9 cellular contexts compared by ENCODE assay signal in the genomic region with DNA sequence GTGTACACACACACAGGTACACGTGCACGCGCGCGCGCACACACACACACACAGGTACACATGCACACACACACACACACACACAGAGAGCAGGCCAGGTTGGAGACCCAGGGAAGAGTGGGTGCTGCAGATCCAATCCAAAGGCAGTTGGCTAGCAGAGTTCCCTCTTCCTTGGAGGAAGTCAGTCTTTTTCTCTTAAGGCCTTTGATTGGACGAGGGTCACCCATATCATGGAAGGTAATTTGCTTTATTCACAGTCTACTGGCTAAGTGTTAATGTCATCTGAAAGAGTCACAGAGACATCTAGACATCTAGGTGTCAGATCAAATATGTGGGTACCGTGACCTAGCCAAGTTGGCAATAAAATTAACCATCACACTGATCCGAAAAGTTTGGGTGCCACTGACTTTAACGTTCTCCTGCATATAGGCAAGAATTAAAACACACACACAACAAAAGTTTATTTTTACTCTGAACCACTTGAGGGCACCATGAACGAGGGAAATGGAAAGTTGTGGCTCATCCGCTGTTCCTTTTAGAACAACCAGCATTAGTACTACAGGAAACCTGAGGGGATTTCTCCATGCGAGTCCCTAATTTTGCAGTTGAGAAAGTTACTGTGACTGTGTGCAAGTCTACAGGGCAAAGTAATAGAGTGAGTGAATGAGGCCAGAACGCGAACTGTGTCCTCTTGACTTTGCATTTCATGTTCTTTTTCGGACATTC.
DNase-seq lines count a peak whose midpoint lies in the region; ATAC-seq, FAIRE-seq and TF ChIP-seq lines count a peak whose summit lies in the region.
"Had no signal": no experiment of that assay in that cellular context is flagged by ENCODE, and none has a peak within 500 bp of the region (broad histone marks: within the 10 kb centered on the region; RNA-seq: fewer than 3 reads in every experiment).

No MANE protein-coding gene starts in this region.

- FAIRE-seq in kidney (lab: Jason Lieb, UNC), result no peak

- no peaks in the 10 kb centered on the region for H3K27me3 Mint-ChIP-seq in neural crest cell (ENCODE audit: low read depth)

- H3K9me3 ChIP-seq in HCT116 (ENCODE audit: control insufficient read depth in 1 of 2, insufficient read depth in 1 of 2, low read depth in 1 of 2, low read length in 2 of 2) (no peaks in the 10 kb centered on the region), ascending aorta (no peaks in the 10 kb centered on the region), kidney (ENCODE audit: control insufficient read depth in 1 of 2, low read length in 2 of 2) (no peaks in the 10 kb centered on the region)

- H3K9ac ChIP-seq in HCT116 (ENCODE audit: low read length) (no peak overlapping the region), kidney (ENCODE audit: low read length in 2 of 2) (no peak overlapping the region)

- no TSS peak for BruUV-seq in HCT116 (replicated peaks; lab: Mats Ljungman, UMichigan)

- RAD21 ChIA-PET in HCT116 (lab: Charles Lee; ENCODE audit: low non-redundant PET in 1 of 2, low total read pairs in 2 of 2, uncharacterized antibody in 2 of 2, unreplicated experiment in 2 of 2), result no interaction called here

- H3K36me3 Mint-ChIP-seq in neural crest cell (ENCODE audit: low read depth), result no peaks in the 10 kb centered on the region
- H3K36me3 Mint-ChIP-seq: activated naive CD4-positive, alpha-beta T cell treated with anti-CD3 and anti-CD28 coated beads, Interleukin-2, amount 50 U/mL, for 72 hours had no signal

- no peak overlapping the region for H3K4me2 ChIP-seq in HCT116 (ENCODE audit: low read length)

- H3K27ac ChIP-seq in HCT116 (ENCODE audit: low read depth, low read length), result no peak overlapping the region
- H3K27ac ChIP-seq in ascending aorta, result no peak overlapping the region
- no peak overlapping the region for H3K27ac ChIP-seq in kidney (ENCODE audit: low read depth in 2 of 2, low read length in 2 of 2)

- DNase-seq in HCT116 (ENCODE audit: low read depth, low spot score) (no peak), NOMO-1 treated with DMSO at 0.1 percent for 48 hours (lab: John Stamatoyannopoulos, UW; ENCODE audit: unreplicated experiment) (peak; percentile 25), fibroblast of mammary gland (ENCODE audit: low read depth) (peak; percentile 16), neural crest cell (ENCODE audit: low read depth, low spot score) (no peak), ascending aorta (ENCODE audit: low spot score in 2 of 2) (no peak), kidney (no peak)
- DNase-seq: stimulated activated CD4-positive, alpha-beta T cell treated with anti-CD3 and anti-CD28 coated beads, Interleukin-4, amount 100 ng/mL, for 24 hours had no signal

- POLR2A ChIA-PET in HCT116 (lab: Charles Lee), result no interaction called here

- peak; percentile 43 for TF ChIP-seq RAD21 in HCT116 (IDR thresholded peaks at IDR 0.05; ENCODE audit: low read depth)

- TF ChIP-seq CTCF in HCT116 (IDR thresholded peaks at IDR 0.05 in 2 of 3, conservative IDR thresholded peaks at IDR 0.05 in 1 of 3; ENCODE audit: borderline replicate concordance in 1 of 3, insufficient read depth in 1 of 3, low read depth in 2 of 3, low read length in 2 of 3) (no peak), fibroblast of mammary gland (conservative IDR thresholded peaks at IDR 0.05; ENCODE audit: control insufficient read depth, insufficient read depth, low read depth, low read length) (peak; percentile 25), neural crest cell (conservative IDR thresholded peaks at IDR 0.05) (peak; percentile 53), ascending aorta (IDR thresholded peaks at IDR 0.05) (peak in 1 of 3 experiments; percentile 23), kidney (IDR thresholded peaks at IDR 0.05; ENCODE audit: borderline replicate concordance, extremely low read depth, insufficient read depth) (no peak)

- no peaks in the 10 kb centered on the region for H3K36me3 ChIP-seq in HCT116 (ENCODE audit: control insufficient read depth in 1 of 2, insufficient read depth in 2 of 2, low read length in 2 of 2)
- H3K36me3 ChIP-seq in ascending aorta, result no peaks in the 10 kb centered on the region
- H3K36me3 ChIP-seq in kidney (ENCODE audit: control insufficient read depth in 1 of 2, insufficient read depth in 2 of 2, low read length in 2 of 2), result no peaks in the 10 kb centered on the region

- intact Hi-C loops in HCT116 (cut with micrococcal nuclease) (no loop called here), ascending aorta (cut with DNase I) (no loop called here), kidney (cut with DNase I) (no loop called here)

- no peaks in the 10 kb centered on the region for H3K9me3 Mint-ChIP-seq in neural crest cell
- H3K9me3 Mint-ChIP-seq: activated naive CD4-positive, alpha-beta T cell treated with anti-CD3 and anti-CD28 coated beads, Interleukin-2, amount 50 U/mL, for 72 hours had no signal

- TF ChIP-seq POLR2A in HCT116 (IDR thresholded peaks at IDR 0.05; ENCODE audit: borderline replicate concordance, extremely low read depth, insufficient read depth, insufficient read length), result no peak

- H3K4me1 ChIP-seq in HCT116 (ENCODE audit: control insufficient read depth in 1 of 2, insufficient read depth in 2 of 2, low read length in 2 of 2) (no peaks in the 10 kb centered on the region), ascending aorta (no peaks in the 10 kb centered on the region), kidney (ENCODE audit: control insufficient read depth in 1 of 2, insufficient read depth in 1 of 2, low read depth in 1 of 2, low read length in 2 of 2) (no peaks in the 10 kb centered on the region)

- H3K4me3 Mint-ChIP-seq in neural crest cell, result no peak overlapping the region

- H3K4me1 Mint-ChIP-seq in neural crest cell, result peaks cover 9% of the 10 kb centered on the region

- H3K4me3 ChIP-seq in HCT116 (replicated peaks in 1 of 2; ENCODE audit: low read depth in 1 of 2, low read length in 2 of 2) (no peak overlapping the region), fibroblast of mammary gland (ENCODE audit: control insufficient read depth, low read depth, low read length) (no peak overlapping the region), ascending aorta (no peak overlapping the region), kidney (ENCODE audit: low read length in 2 of 2) (no peak overlapping the region)

- H3K79me2 ChIP-seq in HCT116 (ENCODE audit: insufficient read depth, low read length), result no peaks in the 10 kb centered on the region

- CTCF ChIA-PET in HCT116 (lab: Charles Lee), result no interaction called here

- peak overlapping the region; percentile 62 for H3K27ac Mint-ChIP-seq in neural crest cell (ENCODE audit: unreplicated experiment)
- H3K27ac Mint-ChIP-seq: activated naive CD4-positive, alpha-beta T cell treated with anti-CD3 and anti-CD28 coated beads, Interleukin-2, amount 50 U/mL, for 72 hours had no signal

- no peak overlapping the region for H2AFZ ChIP-seq in HCT116 (ENCODE audit: low read depth, low read length, poor library complexity, severe bottlenecking)

- H3K9me2 ChIP-seq in HCT116 (ENCODE audit: insufficient read depth), result no peaks in the 10 kb centered on the region

- no peak for ATAC-seq in HCT116
- ATAC-seq in HG03095 (IDR thresholded peaks at IDR 0.05; ENCODE audit: unreplicated experiment), result no peak

- no peaks in the 10 kb centered on the region for H4K20me1 ChIP-seq in HCT116 (ENCODE audit: insufficient read depth)

- no peaks in the 10 kb centered on the region for H3K27me3 ChIP-seq in HCT116 (ENCODE audit: insufficient read depth, low read length)
- H3K27me3 ChIP-seq in ascending aorta, result no peaks in the 10 kb centered on the region

TF ChIP-seq in HCT116, 20 proteins besides CTCF, POLR2A, EP300 and RAD21 (continues in another document):
- TF ChIP-seq, protein P1, sequence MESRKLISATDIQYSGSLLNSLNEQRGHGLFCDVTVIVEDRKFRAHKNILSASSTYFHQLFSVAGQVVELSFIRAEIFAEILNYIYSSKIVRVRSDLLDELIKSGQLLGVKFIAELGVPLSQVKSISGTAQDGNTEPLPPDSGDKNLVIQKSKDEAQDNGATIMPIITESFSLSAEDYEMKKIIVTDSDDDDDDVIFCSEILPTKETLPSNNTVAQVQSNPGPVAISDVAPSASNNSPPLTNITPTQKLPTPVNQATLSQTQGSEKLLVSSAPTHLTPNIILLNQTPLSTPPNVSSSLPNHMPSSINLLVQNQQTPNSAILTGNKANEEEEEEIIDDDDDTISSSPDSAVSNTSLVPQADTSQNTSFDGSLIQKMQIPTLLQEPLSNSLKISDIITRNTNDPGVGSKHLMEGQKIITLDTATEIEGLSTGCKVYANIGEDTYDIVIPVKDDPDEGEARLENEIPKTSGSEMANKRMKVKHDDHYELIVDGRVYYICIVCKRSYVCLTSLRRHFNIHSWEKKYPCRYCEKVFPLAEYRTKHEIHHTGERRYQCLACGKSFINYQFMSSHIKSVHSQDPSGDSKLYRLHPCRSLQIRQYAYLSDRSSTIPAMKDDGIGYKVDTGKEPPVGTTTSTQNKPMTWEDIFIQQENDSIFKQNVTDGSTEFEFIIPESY (IDR thresholded peaks at IDR 0.05; ENCODE audit: extremely low read depth, insufficient replicate concordance, low read length), result no peak
- TF ChIP-seq EZH2phosphoT487 (IDR thresholded peaks at IDR 0.05; ENCODE audit: borderline replicate concordance) (no peak), ZNF274 (IDR thresholded peaks at IDR 0.05; ENCODE audit: low read depth, low read length) (no peak), SP1 (IDR thresholded peaks at IDR 0.05; ENCODE audit: low read depth) (no peak), SRF (IDR thresholded peaks at IDR 0.05; ENCODE audit: low read depth) (no peak), SIN3A (IDR thresholded peaks at IDR 0.05; ENCODE audit: low read depth) (no peak)
- TF ChIP-seq, protein P2, sequence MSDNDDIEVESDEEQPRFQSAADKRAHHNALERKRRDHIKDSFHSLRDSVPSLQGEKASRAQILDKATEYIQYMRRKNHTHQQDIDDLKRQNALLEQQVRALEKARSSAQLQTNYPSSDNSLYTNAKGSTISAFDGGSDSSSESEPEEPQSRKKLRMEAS (IDR thresholded peaks at IDR 0.05), result no peak

Comparison
In these comparisons a context has a peak if more than half of its experiments do, and no peak if none do; other contexts are left out.
1. DNase-seq: peak in NOMO-1 treated with DMSO at 0.1 percent for 48 hours (single experiment) and fibroblast of mammary gland (single experiment); none in HCT116 (single experiment), neural crest cell (single experiment), ascending aorta (0 of 2) and kidney (single experiment).
2. CTCF ChIP-seq: peak in fibroblast of mammary gland (single experiment) and neural crest cell (single experiment); none in HCT116 (0 of 3) and kidney (single experiment).